8 cellular contexts compared by ENCODE assay signal in genomic region chr12:53096089-53096741, GRCh38. TPM values are rescaled to one million over a fixed set of nuclear protein-coding genes. Genes with fewer than 3 reads are reported as not detected.
DNase-seq lines count a peak whose midpoint lies in the region; ATAC-seq, FAIRE-seq and TF ChIP-seq lines count a peak whose summit lies in the region.

No MANE protein-coding gene starts in this region.

- 0 out of 2 replicates have a peak overlapping the region, but pooled peaks have one; percentile 72 for H2BK20ac ChIP-seq in H1 (ENCODE audit: low read length)

- H3K23ac ChIP-seq in H1 (ENCODE audit: insufficient read length) = no peak overlapping the region

- H2AFZ ChIP-seq in H1 (ENCODE audit: low read length) = peak overlapping the region; percentile 37

- peaks cover 28% of the 10 kb centered on the region for H3K23me2 ChIP-seq in H1 (ENCODE audit: low read depth, low read length)

- H3K79me1 ChIP-seq in H1 (ENCODE audit: low read depth, low read length) = no peaks in the 10 kb centered on the region

- no peak for FAIRE-seq in H1 (lab: Jason Lieb, UNC)

- H3K79me2 ChIP-seq in H1 (ENCODE audit: control insufficient read depth in 1 of 2, insufficient read depth in 2 of 2, low read length in 2 of 2) = no peaks in the 10 kb centered on the region

- H3K9me3 Mint-ChIP-seq in activated naive CD4-positive, alpha-beta T cell treated with anti-CD3 and anti-CD28 coated beads for 36 hours = no peaks in the 10 kb centered on the region

- H3K9ac ChIP-seq in HUES6 (ENCODE audit: low read length) (no peak overlapping the region), H1 (replicated peaks in 1 of 4; ENCODE audit: extremely low read depth in 1 of 4, low read depth in 3 of 4, low read length in 3 of 4) (no peak overlapping the region; a peak in 1 of 7 replicates), mucosa of stomach (ENCODE audit: low read length) (peak overlapping the region; percentile 65)

- H2BK12ac ChIP-seq in H1 (ENCODE audit: low read depth, low read length) = 0 out of 2 replicates have a peak overlapping the region, but pooled peaks have one; percentile 10

- no peak for ATAC-seq in GM18870 (IDR thresholded peaks at IDR 0.05; ENCODE audit: unreplicated experiment)

- H3K18ac ChIP-seq in H1 (ENCODE audit: extremely low read depth, low read length) = no peak overlapping the region

- WGBS in H1 (ENCODE audit: extremely low coverage in 1 of 2, insufficient coverage in 1 of 2, insufficient read length in 1 of 2, insufficient replicate concordance in 2 of 2, low coverage in 1 of 2, low lambda C conversion rate in 2 of 2, missing lambda C conversion rate in 1 of 2), 2 experiments = 26% methylated on average over 11 of the region's 11 CpGs; no CpG with 5 or more reads in 1 of the 2 experiments

- H3K27me3 ChIP-seq in AG04450 (ENCODE audit: control insufficient read depth, insufficient read depth, low read length) (no peaks in the 10 kb centered on the region), HUES6 (ENCODE audit: control insufficient read depth, insufficient read depth, low read length) (peaks cover 39% of the 10 kb centered on the region), H1 (replicated peaks in 1 of 4; ENCODE audit: control insufficient read depth in 3 of 4, extremely low read depth in 1 of 4, insufficient read depth in 3 of 4, low read length in 3 of 4) (peaks cover 0 to 27% (median 16%) of the 10 kb centered on the region in 4 experiments; a peak in 5 of 7 replicates), mucosa of stomach (ENCODE audit: control insufficient read depth, insufficient read depth, low read length) (peaks cover 31% of the 10 kb centered on the region)

- H2BK120ac ChIP-seq in H1 (replicated peaks; ENCODE audit: low read depth, low read length) = no peak overlapping the region

- H3K4me3 Mint-ChIP-seq in activated naive CD4-positive, alpha-beta T cell treated with anti-CD3 and anti-CD28 coated beads for 36 hours = no peak overlapping the region

- POLR2A ChIA-PET in AG04450 (lab: Yijun Ruan, JAX) = interaction anchor here (0.6 kb wide), 1 partner anchor 68 kb away, joined by 4 read pairs; no protein-coding TSS in a partner anchor
- POLR2A ChIA-PET in H1 (lab: Charles Lee; ENCODE audit: partially characterized antibody) = interaction anchor here (1.9 to 3.6 kb wide), 3 partner anchors 16 to 97 kb away, joined by 7 to 21 read pairs (median 13); partner anchors contain the start of gene SPRYD3

- no peaks in the 10 kb centered on the region for H3K9me3 ChIP-seq in AG04450 (ENCODE audit: control insufficient read depth, insufficient read depth, low read length)
- no peaks in the 10 kb centered on the region for H3K9me3 ChIP-seq in HUES6 (ENCODE audit: control insufficient read depth, insufficient read depth, low read depth, low read length)
- H3K9me3 ChIP-seq in H1 (ENCODE audit: insufficient read depth in 2 of 2, low read depth in 1 of 2, low read length in 1 of 2) = no peaks in the 10 kb centered on the region
- no peaks in the 10 kb centered on the region for H3K9me3 ChIP-seq in mucosa of stomach (ENCODE audit: control insufficient read depth, low read length)

- peaks cover 6% of the 10 kb centered on the region for H3K27me3 Mint-ChIP-seq in activated naive CD4-positive, alpha-beta T cell treated with anti-CD3 and anti-CD28 coated beads for 36 hours (ENCODE audit: low read depth)

- TF ChIP-seq POLR2A in H1 (IDR thresholded peaks at IDR 0.05; ENCODE audit: control extremely low read depth in 1 of 2, low read depth in 2 of 2, low read length in 2 of 2) = no peak

- TF ChIP-seq RAD21 in H1 (IDR thresholded peaks at IDR 0.05 in 1 of 2, conservative IDR thresholded peaks at IDR 0.05 in 1 of 2; ENCODE audit: low read depth in 2 of 2, low read length in 2 of 2) = no peak

- H3K27ac ChIP-seq in AG04450 (ENCODE audit: low read depth, low read length) (peak overlapping the region; percentile 91), HUES6 (ENCODE audit: low read depth, low read length) (no peak overlapping the region), H1 (ENCODE audit: low read depth, low read length) (no peak overlapping the region)

- peak overlapping the region; percentile 95 to 99 for H3K4me2 ChIP-seq in H1 (ENCODE audit: insufficient read depth in 1 of 2, low read depth in 2 of 2, low read length in 2 of 2)

- H3K27ac Mint-ChIP-seq in activated naive CD4-positive, alpha-beta T cell treated with anti-CD3 and anti-CD28 coated beads for 36 hours = no peak overlapping the region

- intact Hi-C loops in activated naive CD4-positive, alpha-beta T cell treated with anti-CD3 and anti-CD28 coated beads for 36 hours (cut with micrococcal nuclease) = loop anchor here (5.0 kb wide), 1 partner anchor 406 kb away; the partner anchor contains the start of gene TARBP2

- H3K36me3 ChIP-seq in HUES6 (ENCODE audit: control insufficient read depth, insufficient read depth, low read length) (no peaks in the 10 kb centered on the region), H1 (ENCODE audit: control insufficient read depth in 2 of 4, insufficient read depth in 4 of 4, low read length in 3 of 4) (no peaks in the 10 kb centered on the region), mucosa of stomach (ENCODE audit: control insufficient read depth, insufficient read depth, low read length) (no peaks in the 10 kb centered on the region)

- H2AK5ac ChIP-seq in H1 (ENCODE audit: low read depth, low read length) = no peak overlapping the region

- DNase-seq in AG04450 (ENCODE audit: low read depth, low spot score) (peak; percentile 46), H1 (ENCODE audit: low read depth in 1 of 2, low spot score in 2 of 2) (peak in 1 of 2 experiments; percentile 66), middle frontal gyrus (ENCODE audit: extremely low spot score, low spot score) (no peak), Kasumi-1 (lab: John Stamatoyannopoulos, UW) (no peak)
- no peak for DNase-seq in activated naive CD4-positive, alpha-beta T cell treated with anti-CD3 and anti-CD28 coated beads for 36 hours

- no peak overlapping the region for H4K91ac ChIP-seq in H1 (replicated peaks; ENCODE audit: insufficient read length, low read length)

- H4K20me1 ChIP-seq in H1 (replicated peaks in 1 of 2; ENCODE audit: control insufficient read depth in 1 of 2, insufficient read depth in 2 of 2, low read length in 2 of 2) = no peaks in the 10 kb centered on the region

- no peak overlapping the region for H4K8ac ChIP-seq in H1 (ENCODE audit: extremely low read depth, insufficient read depth, low read length)

- H3K14ac ChIP-seq in H1 (ENCODE audit: insufficient read length) = no peak overlapping the region

- CTCF ChIA-PET in AG04450 (lab: Charles Lee) = interaction anchor here (0.5 to 7.0 kb wide), 3 partner anchors 17 to 31 kb away, joined by 6 to 120 read pairs (median 9); no protein-coding TSS in a partner anchor
- CTCF ChIA-PET in H1 (lab: Charles Lee; ENCODE audit: partially characterized antibody) = interaction anchor here (0.6 to 19.1 kb wide), 7 partner anchors 12 to 119 kb away, joined by 3 to 531 read pairs (median 12); partner anchors contain the start of gene SPRYD3
- CTCF ChIA-PET in activated naive CD4-positive, alpha-beta T cell treated with anti-CD3 and anti-CD28 coated beads for 36 hours (lab: Charles Lee) = interaction anchor here (0.9 kb wide), 1 partner anchor 30 kb away, joined by 3 read pairs; no protein-coding TSS in a partner anchor

- no peak overlapping the region for H4K5ac ChIP-seq in H1 (ENCODE audit: insufficient read length, low read depth, low read length)

- H3K4ac ChIP-seq in H1 (replicated peaks; ENCODE audit: insufficient read length, low read depth, low read length) = no peak overlapping the region

- H3K56ac ChIP-seq in H1 (replicated peaks; ENCODE audit: insufficient read length, low read depth, low read length) = no peak overlapping the region

- H3K36me3 Mint-ChIP-seq in activated naive CD4-positive, alpha-beta T cell treated with anti-CD3 and anti-CD28 coated beads for 36 hours (ENCODE audit: low read depth) = no peaks in the 10 kb centered on the region

- H2BK5ac ChIP-seq in H1 (ENCODE audit: low read depth, low read length) = peak overlapping the region; percentile 32; the same call in 1 of the 2 replicates

- TF ChIP-seq EP300 in H1 (IDR thresholded peaks at IDR 0.05; ENCODE audit: borderline replicate concordance in 1 of 2, low read depth in 2 of 2, low read length in 2 of 2) = no peak

- TF ChIP-seq CTCF in AG04450 (IDR thresholded peaks at IDR 0.05; ENCODE audit: low read depth, low read length) (no peak), H1 (IDR thresholded peaks at IDR 0.05; ENCODE audit: control extremely low read depth in 1 of 3, insufficient read depth in 1 of 3, low read depth in 1 of 3, low read length in 3 of 3) (no peak)

- H2BK15ac ChIP-seq in H1 (ENCODE audit: low read length) = peak overlapping the region; percentile 84

- H3K4me3 ChIP-seq in AG04450 (ENCODE audit: low read depth, low read length) (peak overlapping the region; percentile 77), HUES6 (ENCODE audit: low read depth, low read length) (peak overlapping the region; percentile 95), H1 (ENCODE audit: extremely low read depth in 1 of 4, insufficient read depth in 2 of 4, low read depth in 3 of 4, low read length in 4 of 4) (peak overlapping the region; percentile 62 to 85 (median 77)), mucosa of stomach (ENCODE audit: low read length) (no peak overlapping the region)

- peaks cover 22% of the 10 kb centered on the region for H3K4me1 Mint-ChIP-seq in activated naive CD4-positive, alpha-beta T cell treated with anti-CD3 and anti-CD28 coated beads for 36 hours (ENCODE audit: low read depth)

- peaks cover 20% of the 10 kb centered on the region for H3K4me1 ChIP-seq in HUES6 (ENCODE audit: control insufficient read depth, insufficient read depth, low read length)
- H3K4me1 ChIP-seq in H1 (replicated peaks in 1 of 4; ENCODE audit: control insufficient read depth in 3 of 4, insufficient read depth in 4 of 4, low read length in 3 of 4) = peaks cover 4 to 22% (median 5%) of the 10 kb centered on the region in 4 experiments
- peaks cover 32% of the 10 kb centered on the region for H3K4me1 ChIP-seq in mucosa of stomach (ENCODE audit: control insufficient read depth, insufficient read depth, low read length)

RNA-seq across cellular contexts. Expression of gene IGFBP6, which starts 1.3 kb away (rescaled TPM):
- polyA plus RNA-seq in AG04450 (2011; rRNA removed) = 182 and 274 TPM in 2 replicates
- 61.6 and 95.6 TPM in 2 replicates for polyA minus RNA-seq in AG04450 (2011; rRNA and poly(A)+ RNA removed)
- 13.7 and 16.4 TPM in 2 replicates for total RNA-seq in H1 (2021; fragmentation: NEBNext Ultra II Directional; extraction: Animal tissue kit (Norgen Biotek cat#: 25700))
- polyA plus RNA-seq in H1 (2011; rRNA removed) = 14.7 and 25.3 TPM in 2 replicates
- 15.4 TPM for polyA plus RNA-seq in H1 (2011; cell fraction: cytosol; rRNA removed)
- 13.2 TPM for polyA plus RNA-seq in H1 (2011; cell fraction: nucleus; rRNA removed)
- 5.3 to 13.0 TPM (median 10.2 TPM) in 4 replicates for polyA plus RNA-seq in H1 (2012, experiment 1 of 2)
- polyA plus RNA-seq in H1 (2012, experiment 2 of 2) = 22.3 TPM
- polyA plus RNA-seq in H1 (2013, experiment 1 of 2) = 8.4 TPM
- polyA plus RNA-seq in H1 (2013, experiment 2 of 2) = 10.8 TPM
- 2.6 and 3.5 TPM in 2 replicates for polyA minus RNA-seq in H1 (2011; rRNA and poly(A)+ RNA removed)
- polyA minus RNA-seq in H1 (2011; cell fraction: cytosol; rRNA and poly(A)+ RNA removed) = 2.9 TPM
- 2.4 TPM for polyA minus RNA-seq in H1 (2011; cell fraction: nucleus; rRNA and poly(A)+ RNA removed)
- total RNA-seq in activated naive CD4-positive, alpha-beta T cell treated with anti-CD3 and anti-CD28 coated beads for 36 hours = 1 to 10 TPM; 3.7 to 6.4 TPM

RNA-seq across cellular contexts. Expression of gene SOAT2, which starts 7.1 kb away (rescaled TPM):
- polyA plus RNA-seq in AG04450 (2011; rRNA removed) (0.06 TPM in 1 of 2 replicates, not detected in the other), H1 (2011; rRNA removed) (0.08 and 0.13 TPM in 2 replicates)
- not detected in 2 replicates for polyA minus RNA-seq in AG04450 (2011; rRNA and poly(A)+ RNA removed)
- not detected in 2 replicates for total RNA-seq in H1 (2021; fragmentation: NEBNext Ultra II Directional; extraction: Animal tissue kit (Norgen Biotek cat#: 25700))
- polyA plus RNA-seq in H1 (2011; cell fraction: cytosol; rRNA removed) = 0.12 TPM
- 0.21 TPM for polyA plus RNA-seq in H1 (2011; cell fraction: nucleus; rRNA removed)
- polyA plus RNA-seq in H1 (2012, experiment 1 of 2) = not detected in 4 replicates
- polyA plus RNA-seq in H1 (2012, experiment 2 of 2) = not detected
- polyA plus RNA-seq in H1 (2013, experiment 1 of 2) = 0.04 TPM
- polyA plus RNA-seq in H1 (2013, experiment 2 of 2) = not detected
- polyA minus RNA-seq in H1 (2011; rRNA and poly(A)+ RNA removed) = not detected in 2 replicates
- not detected for polyA minus RNA-seq in H1 (2011; cell fraction: cytosol; rRNA and poly(A)+ RNA removed)
- polyA minus RNA-seq in H1 (2011; cell fraction: nucleus; rRNA and poly(A)+ RNA removed) = not detected
- total RNA-seq in activated naive CD4-positive, alpha-beta T cell treated with anti-CD3 and anti-CD28 coated beads for 36 hours = under 1 TPM; 0.74 to 0.81 TPM

RNA-seq across cellular contexts. Expression of gene SPRYD3, which starts 17.0 kb away (rescaled TPM):
- polyA plus RNA-seq in AG04450 (2011; rRNA removed) (15.4 and 17.6 TPM in 2 replicates), H1 (2011; rRNA removed) (8.0 and 10.4 TPM in 2 replicates)
- polyA minus RNA-seq in AG04450 (2011; rRNA and poly(A)+ RNA removed) = 25.2 and 26.8 TPM in 2 replicates
- 6.6 and 6.8 TPM in 2 replicates for total RNA-seq in H1 (2021; fragmentation: NEBNext Ultra II Directional; extraction: Animal tissue kit (Norgen Biotek cat#: 25700))
- polyA plus RNA-seq in H1 (2011; cell fraction: cytosol; rRNA removed) = 7.4 TPM
- 10.8 TPM for polyA plus RNA-seq in H1 (2011; cell fraction: nucleus; rRNA removed)
- 4.9 to 8.7 TPM (median 6.7 TPM) in 4 replicates for polyA plus RNA-seq in H1 (2012, experiment 1 of 2)
- 6.0 TPM for polyA plus RNA-seq in H1 (2012, experiment 2 of 2)
- 3.4 TPM for polyA plus RNA-seq in H1 (2013, experiment 1 of 2)
- 4.0 TPM for polyA plus RNA-seq in H1 (2013, experiment 2 of 2)
- polyA minus RNA-seq in H1 (2011; rRNA and poly(A)+ RNA removed) = 7.9 and 9.9 TPM in 2 replicates
- polyA minus RNA-seq in H1 (2011; cell fraction: cytosol; rRNA and poly(A)+ RNA removed) = 4.6 TPM
- polyA minus RNA-seq in H1 (2011; cell fraction: nucleus; rRNA and poly(A)+ RNA removed) = 7.6 TPM
- total RNA-seq in activated naive CD4-positive, alpha-beta T cell treated with anti-CD3 and anti-CD28 coated beads for 36 hours = 10 to 100 TPM; 20.1 to 20.2 TPM

RNA-seq across cellular contexts. Expression of gene TNS2, which starts 46.4 kb away (rescaled TPM):
- polyA plus RNA-seq in AG04450 (2011; rRNA removed) (23.1 and 31.0 TPM in 2 replicates), H1 (2011; rRNA removed) (2.8 and 5.0 TPM in 2 replicates)
- 74.2 and 82.3 TPM in 2 replicates for polyA minus RNA-seq in AG04450 (2011; rRNA and poly(A)+ RNA removed)
- 4.7 and 5.8 TPM in 2 replicates for total RNA-seq in H1 (2021; fragmentation: NEBNext Ultra II Directional; extraction: Animal tissue kit (Norgen Biotek cat#: 25700))
- polyA plus RNA-seq in H1 (2011; cell fraction: cytosol; rRNA removed) = 1.7 TPM
- polyA plus RNA-seq in H1 (2011; cell fraction: nucleus; rRNA removed) = 25.7 TPM
- 4.3 to 6.2 TPM (median 4.8 TPM) in 4 replicates for polyA plus RNA-seq in H1 (2012, experiment 1 of 2)
- 2.5 TPM for polyA plus RNA-seq in H1 (2012, experiment 2 of 2)
- 3.7 TPM for polyA plus RNA-seq in H1 (2013, experiment 1 of 2)
- polyA plus RNA-seq in H1 (2013, experiment 2 of 2) = 3.4 TPM
- polyA minus RNA-seq in H1 (2011; rRNA and poly(A)+ RNA removed) = 1.7 and 2.8 TPM in 2 replicates
- 10.8 TPM for polyA minus RNA-seq in H1 (2011; cell fraction: cytosol; rRNA and poly(A)+ RNA removed)
- 10.6 TPM for polyA minus RNA-seq in H1 (2011; cell fraction: nucleus; rRNA and poly(A)+ RNA removed)
- total RNA-seq in activated naive CD4-positive, alpha-beta T cell treated with anti-CD3 and anti-CD28 coated beads for 36 hours = under 1 TPM; 0.37 to 0.67 TPM
